ENCODE assay signal across 18 cellular contexts in genomic region chr5:20554001-20554400, GRCh38.
"Had no signal": no experiment of that assay in that cellular context is flagged by ENCODE, and none has a peak within 500 bp of the region (broad histone marks: within the 10 kb centered on the region; RNA-seq: fewer than 3 reads in every experiment).

No MANE protein-coding gene starts in this region.

- ATAC-seq: activated CD4-positive, CD25-positive, alpha-beta regulatory T cell treated with anti-CD3 and anti-CD28 coated beads, Interleukin-2, amount 50 U/mL, for 24 hours; left colon; stimulated activated effector memory CD8-positive, alpha-beta T cell treated with anti-CD3 and anti-CD28 coated beads, Interleukin-12 subunit alpha, Interleukin-12 subunit beta, amount 100 ng/mL, for 72 hours had no signal

- H3K4me2 ChIP-seq: SK-N-SH had no signal

- H3K79me2 ChIP-seq: parathyroid adenoma had no signal

- H2AFZ ChIP-seq: parathyroid adenoma had no signal

- H3K27me3 Mint-ChIP-seq: activated naive CD4-positive, alpha-beta T cell treated with anti-CD3 and anti-CD28 coated beads, Interleukin-2, amount 50 U/mL, for 24 hours; naive B cell had no signal

- H3K4me3 ChIP-seq: coronary artery, lung, tibial nerve had no signal

- H3K27ac Mint-ChIP-seq: activated naive CD4-positive, alpha-beta T cell treated with anti-CD3 and anti-CD28 coated beads, Interleukin-2, amount 50 U/mL, for 24 hours; immature natural killer cell; naive B cell; stimulated activated effector memory CD8-positive, alpha-beta T cell treated with anti-CD3 and anti-CD28 coated beads, Interleukin-12 subunit alpha, Interleukin-12 subunit beta, amount 100 ng/mL, for 72 hours had no signal

- H3K36me3 Mint-ChIP-seq: activated naive CD4-positive, alpha-beta T cell treated with anti-CD3 and anti-CD28 coated beads, Interleukin-2, amount 50 U/mL, for 24 hours; immature natural killer cell; naive B cell; stimulated activated effector memory CD8-positive, alpha-beta T cell treated with anti-CD3 and anti-CD28 coated beads, Interleukin-12 subunit alpha, Interleukin-12 subunit beta, amount 100 ng/mL, for 72 hours had no signal

- H3K27ac ChIP-seq: coronary artery, parathyroid adenoma, tibial nerve had no signal

- H3K36me3 ChIP-seq: tibial nerve had no signal

- DNase-seq: activated effector memory CD4-positive, alpha-beta T cell treated with Interleukin-2 at 50 U/mL for 16 hours; activated T-cell treated with anti-CD3 and anti-CD28 coated beads, Interleukin-2, amount 50 U/mL, for 1 hour; caudate nucleus; effector CD4-positive, alpha-beta T cell; glutamatergic neuron; immature natural killer cell; left colon; naive B cell; retina; SK-N-SH; small intestine had no signal

- H3K4me3 Mint-ChIP-seq: activated naive CD4-positive, alpha-beta T cell treated with anti-CD3 and anti-CD28 coated beads, Interleukin-2, amount 50 U/mL, for 24 hours; immature natural killer cell; naive B cell; stimulated activated effector memory CD8-positive, alpha-beta T cell treated with anti-CD3 and anti-CD28 coated beads, Interleukin-12 subunit alpha, Interleukin-12 subunit beta, amount 100 ng/mL, for 72 hours had no signal

- H3K4me1 Mint-ChIP-seq: activated naive CD4-positive, alpha-beta T cell treated with anti-CD3 and anti-CD28 coated beads, Interleukin-2, amount 50 U/mL, for 24 hours; immature natural killer cell; naive B cell; stimulated activated effector memory CD8-positive, alpha-beta T cell treated with anti-CD3 and anti-CD28 coated beads, Interleukin-12 subunit alpha, Interleukin-12 subunit beta, amount 100 ng/mL, for 72 hours had no signal

- H3K9me2 ChIP-seq: SK-N-SH had no signal

- H3K9ac ChIP-seq: parathyroid adenoma, SK-N-SH had no signal

- H3K4me1 ChIP-seq: parathyroid adenoma, tibial nerve had no signal

- H3K9me3 ChIP-seq: SK-N-SH, tibial nerve had no signal

- H3K27me3 ChIP-seq: tibial nerve had no signal
